1 cellular context compared by ENCODE assay signal in the genomic region with DNA sequence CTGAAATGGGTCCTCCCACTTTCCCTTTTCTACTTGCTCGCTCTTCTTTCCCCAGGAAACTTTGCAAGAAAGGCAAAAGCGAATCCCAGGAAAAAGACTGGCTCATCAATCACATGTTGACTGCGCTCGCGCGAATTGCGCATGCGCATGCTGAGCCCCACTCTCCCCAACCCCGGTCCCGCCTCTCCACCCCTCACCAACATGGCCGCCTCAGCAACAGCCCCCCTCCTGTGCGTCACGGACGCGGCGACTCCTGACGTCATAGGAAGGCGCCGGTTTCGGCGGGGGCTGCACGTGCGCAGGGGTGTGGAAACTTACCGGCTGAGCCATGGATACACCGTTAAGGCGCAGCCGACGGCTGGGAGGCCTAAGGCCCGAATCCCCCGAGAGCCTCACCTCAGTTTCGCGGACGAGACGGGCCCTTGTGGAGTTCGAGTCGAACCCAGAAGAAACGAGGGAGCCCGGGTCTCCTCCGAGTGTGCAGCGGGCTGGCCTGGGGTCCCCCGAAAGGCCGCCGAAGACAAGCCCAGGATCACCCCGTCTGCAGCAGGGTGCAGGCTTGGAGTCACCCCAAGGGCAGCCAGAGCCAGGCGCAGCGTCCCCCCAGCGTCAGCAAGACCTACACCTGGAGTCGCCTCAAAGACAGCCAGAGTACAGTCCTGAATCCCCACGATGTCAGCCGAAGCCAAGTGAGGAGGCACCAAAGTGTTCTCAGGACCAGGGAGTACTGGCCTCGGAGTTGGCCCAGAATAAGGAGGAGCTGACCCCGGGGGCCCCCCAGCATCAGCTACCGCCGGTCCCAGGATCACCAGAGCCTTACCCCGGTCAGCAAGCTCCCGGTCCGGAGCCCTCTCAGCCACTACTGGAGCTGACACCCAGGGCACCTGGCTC.
TF ChIP-seq lines count a peak whose summit lies in the region.

A gene with protein sequence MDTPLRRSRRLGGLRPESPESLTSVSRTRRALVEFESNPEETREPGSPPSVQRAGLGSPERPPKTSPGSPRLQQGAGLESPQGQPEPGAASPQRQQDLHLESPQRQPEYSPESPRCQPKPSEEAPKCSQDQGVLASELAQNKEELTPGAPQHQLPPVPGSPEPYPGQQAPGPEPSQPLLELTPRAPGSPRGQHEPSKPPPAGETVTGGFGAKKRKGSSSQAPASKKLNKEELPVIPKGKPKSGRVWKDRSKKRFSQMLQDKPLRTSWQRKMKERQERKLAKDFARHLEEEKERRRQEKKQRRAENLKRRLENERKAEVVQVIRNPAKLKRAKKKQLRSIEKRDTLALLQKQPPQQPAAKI (plus strand): TSS at position 317 of the 891 bp plus-strand sequence. CDS start 12 bp downstream, at position 329.

TF ChIP-seq in K562, 482 proteins besides CTCF, POLR2A, EP300 and RAD21 (continued from another document and continues in another):
- no peak for TF ChIP-seq SREBF1 (IDR thresholded peaks at IDR 0.05; ENCODE audit: borderline replicate concordance, low read depth, low read length)
- no peak for TF ChIP-seq PTRF (tag; IDR thresholded peaks at IDR 0.05)
- TF ChIP-seq BRCA1 (IDR thresholded peaks at IDR 0.05), result no peak
- no peak for TF ChIP-seq BRCA1 (CRISPR knock-in tag; IDR thresholded peaks at IDR 0.05)
- peak; percentile 100 for TF ChIP-seq BHLHE40 (IDR thresholded peaks at IDR 0.05; ENCODE audit: low read length)
- no peak for TF ChIP-seq KDM1A (IDR thresholded peaks at IDR 0.05)
- no peak for TF ChIP-seq ZNF217 (CRISPR knock-in tag; IDR thresholded peaks at IDR 0.05)
- TF ChIP-seq JUNB (CRISPR knock-in tag; conservative IDR thresholded peaks at IDR 0.05), result peak; percentile 70
- TF ChIP-seq ZFX (CRISPR knock-in tag; IDR thresholded peaks at IDR 0.05), result peak; percentile 78
- TF ChIP-seq SRSF3 (IDR thresholded peaks at IDR 0.05; ENCODE audit: insufficient read depth, low read length), result no peak
- TF ChIP-seq NEUROD1 (IDR thresholded peaks at IDR 0.05; ENCODE audit: borderline replicate concordance, low read depth, low read length, partially characterized antibody), result peak; percentile 83
- TF ChIP-seq NFYB (IDR thresholded peaks at IDR 0.05; ENCODE audit: extremely low read depth, insufficient read length), result no peak
- TF ChIP-seq SNRNP70 (optimal IDR thresholded peaks at IDR 0.05; ENCODE audit: low read depth, low read length), result no peak
- no peak for TF ChIP-seq RNF219 (CRISPR knock-in tag; IDR thresholded peaks at IDR 0.05)
- TF ChIP-seq PTTG1 (tag; IDR thresholded peaks at IDR 0.05; ENCODE audit: low read depth), result no peak
- peak; percentile 95 to 96 for TF ChIP-seq NRF1 (conservative IDR thresholded peaks at IDR 0.05 in 1 of 2, IDR thresholded peaks at IDR 0.05 in 1 of 2)
- TF ChIP-seq, protein P1, sequence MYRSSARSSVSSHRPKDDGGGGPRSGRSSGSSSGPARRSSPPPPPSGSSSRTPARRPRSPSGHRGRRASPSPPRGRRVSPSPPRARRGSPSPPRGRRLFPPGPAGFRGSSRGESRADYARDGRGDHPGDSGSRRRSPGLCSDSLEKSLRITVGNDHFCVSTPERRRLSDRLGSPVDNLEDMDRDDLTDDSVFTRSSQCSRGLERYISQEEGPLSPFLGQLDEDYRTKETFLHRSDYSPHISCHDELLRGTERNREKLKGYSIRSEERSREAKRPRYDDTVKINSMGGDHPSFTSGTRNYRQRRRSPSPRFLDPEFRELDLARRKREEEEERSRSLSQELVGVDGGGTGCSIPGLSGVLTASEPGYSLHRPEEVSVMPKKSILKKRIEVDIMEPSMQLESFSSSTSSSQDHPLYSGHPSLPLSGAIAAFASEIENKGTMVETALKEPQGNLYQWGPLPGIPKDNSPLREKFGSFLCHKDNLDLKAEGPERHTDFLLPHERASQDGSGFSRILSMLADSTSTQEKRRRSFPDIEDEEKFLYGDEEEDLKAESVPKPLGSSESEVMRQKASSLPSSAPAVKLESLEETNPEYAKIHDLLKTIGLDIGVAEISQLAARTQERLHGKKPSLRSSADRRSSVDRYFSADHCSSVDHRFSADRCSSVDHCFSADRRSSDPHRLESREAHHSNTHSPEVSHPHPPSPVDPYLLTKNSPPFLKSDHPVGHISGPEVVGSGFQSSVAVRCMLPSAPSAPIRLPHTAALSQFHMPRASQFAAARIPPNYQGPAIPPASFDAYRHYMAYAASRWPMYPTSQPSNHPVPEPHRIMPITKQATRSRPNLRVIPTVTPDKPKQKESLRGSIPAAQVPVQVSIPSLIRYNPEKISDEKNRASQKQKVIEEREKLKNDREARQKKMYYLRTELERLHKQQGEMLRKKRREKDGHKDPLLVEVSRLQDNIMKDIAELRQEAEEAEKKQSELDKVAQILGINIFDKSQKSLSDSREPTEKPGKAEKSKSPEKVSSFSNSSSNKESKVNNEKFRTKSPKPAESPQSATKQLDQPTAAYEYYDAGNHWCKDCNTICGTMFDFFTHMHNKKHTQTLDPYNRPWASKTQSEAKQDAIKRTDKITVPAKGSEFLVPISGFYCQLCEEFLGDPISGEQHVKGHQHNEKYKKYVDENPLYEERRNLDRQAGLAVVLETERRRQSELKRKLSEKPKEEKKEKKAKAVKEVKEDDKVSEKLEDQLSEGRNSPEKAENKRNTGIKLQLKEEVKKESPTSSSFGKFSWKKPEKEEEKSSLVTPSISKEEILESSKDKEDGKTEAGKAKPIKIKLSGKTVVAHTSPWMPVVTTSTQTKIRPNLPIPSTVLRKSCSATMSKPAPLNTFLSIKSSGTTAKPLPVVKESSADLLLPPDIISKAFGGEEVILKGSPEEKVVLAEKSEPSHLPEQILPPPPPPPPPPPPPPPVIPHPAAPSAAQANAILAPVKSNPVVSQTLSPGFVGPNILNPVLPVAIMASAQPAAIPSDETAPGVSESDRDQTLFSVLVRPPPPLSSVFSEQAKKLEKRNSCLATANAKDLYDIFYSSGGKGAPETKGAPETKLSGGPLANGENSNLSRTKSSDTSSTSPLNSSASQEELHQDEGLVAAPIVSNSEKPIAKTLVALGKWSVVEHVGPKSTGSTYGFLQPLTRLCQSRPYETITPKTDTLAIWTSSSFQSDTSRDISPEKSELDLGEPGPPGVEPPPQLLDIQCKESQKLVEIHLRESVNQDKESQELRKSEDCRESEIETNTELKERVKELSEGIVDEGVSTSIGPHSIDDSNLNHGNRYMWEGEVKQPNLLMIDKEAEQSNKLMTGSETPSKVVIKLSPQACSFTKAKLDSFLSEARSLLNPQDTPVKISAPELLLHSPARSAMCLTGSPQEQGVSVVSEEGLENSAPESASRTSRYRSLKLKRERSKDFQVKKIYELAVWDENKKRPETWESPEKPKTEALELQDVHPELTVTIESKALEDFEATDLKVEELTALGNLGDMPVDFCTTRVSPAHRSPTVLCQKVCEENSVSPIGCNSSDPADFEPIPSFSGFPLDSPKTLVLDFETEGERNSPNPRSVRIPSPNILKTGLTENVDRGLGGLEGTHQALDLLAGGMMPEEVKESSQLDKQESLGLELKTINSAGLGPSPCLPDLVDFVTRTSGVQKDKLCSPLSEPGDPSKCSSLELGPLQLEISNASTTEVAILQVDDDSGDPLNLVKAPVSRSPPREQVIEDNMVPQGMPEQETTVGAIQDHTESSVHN (IDR thresholded peaks at IDR 0.05; ENCODE audit: borderline replicate concordance in 1 of 2, low read depth in 1 of 2), result no peak
- no peak for TF ChIP-seq HDAC3 (IDR thresholded peaks at IDR 0.05; ENCODE audit: borderline replicate concordance, partially characterized antibody)
- TF ChIP-seq ETV5 (CRISPR knock-in tag; IDR thresholded peaks at IDR 0.05; ENCODE audit: low read depth), result peak; percentile 75
- TF ChIP-seq MAFK (IDR thresholded peaks at IDR 0.05; ENCODE audit: low read length), result no peak; the same call in 1 of the 2 replicates
- 0 out of 2 replicates have a peak, but pooled peaks have one; percentile 46 for TF ChIP-seq HIVEP1 (CRISPR knock-in tag; IDR thresholded peaks at IDR 0.05)
- TF ChIP-seq DEAF1 (CRISPR knock-in tag; IDR thresholded peaks at IDR 0.05), result no peak
- TF ChIP-seq FOXM1 (IDR thresholded peaks at IDR 0.05; ENCODE audit: low read depth), result no peak
- no peak for TF ChIP-seq FOXM1 (CRISPR knock-in tag; IDR thresholded peaks at IDR 0.05; ENCODE audit: low read depth)
- TF ChIP-seq POLR3A (IDR thresholded peaks at IDR 0.05; ENCODE audit: borderline replicate concordance, extremely low read depth, insufficient read depth, insufficient read length), result no peak
- TF ChIP-seq XRCC5 (IDR thresholded peaks at IDR 0.05; ENCODE audit: low read depth, low read length), result peak; percentile 60; the same call in 1 of the 2 replicates
- no peak for TF ChIP-seq SPI1 (IDR thresholded peaks at IDR 0.05; ENCODE audit: borderline replicate concordance, low read depth, low read length)
- TF ChIP-seq KDM4B (IDR thresholded peaks at IDR 0.05; ENCODE audit: borderline replicate concordance in 2 of 2, low read depth in 1 of 2), result 0 out of 4 replicates have a peak, but pooled peaks of 1 of the 2 experiments have one; percentile 66
- 0 out of 2 replicates have a peak, but pooled peaks have one; percentile 9 for TF ChIP-seq TFE3 (CRISPR knock-in tag; IDR thresholded peaks at IDR 0.05)
- TF ChIP-seq PHF8 (IDR thresholded peaks at IDR 0.05; ENCODE audit: borderline replicate concordance, low read length), result peak; percentile 85; the same call in 1 of the 2 replicates
- peak; percentile 99 for TF ChIP-seq EP400 (IDR thresholded peaks at IDR 0.05)
- TF ChIP-seq CBX3 (IDR thresholded peaks at IDR 0.05; ENCODE audit: borderline replicate concordance in 1 of 2, low read length in 2 of 2), result peak in 1 of 2 experiments; percentile 88; a peak in 1 of 3 replicates
- no peak for TF ChIP-seq RBM15 (IDR thresholded peaks at IDR 0.05; ENCODE audit: insufficient read depth, low read length)
- no peak for TF ChIP-seq FOXA1 (IDR thresholded peaks at IDR 0.05; ENCODE audit: borderline replicate concordance)
- TF ChIP-seq MAFG (tag; conservative IDR thresholded peaks at IDR 0.05), result no peak
- TF ChIP-seq HLTF (IDR thresholded peaks at IDR 0.05), result no peak
- TF ChIP-seq, protein P2, sequence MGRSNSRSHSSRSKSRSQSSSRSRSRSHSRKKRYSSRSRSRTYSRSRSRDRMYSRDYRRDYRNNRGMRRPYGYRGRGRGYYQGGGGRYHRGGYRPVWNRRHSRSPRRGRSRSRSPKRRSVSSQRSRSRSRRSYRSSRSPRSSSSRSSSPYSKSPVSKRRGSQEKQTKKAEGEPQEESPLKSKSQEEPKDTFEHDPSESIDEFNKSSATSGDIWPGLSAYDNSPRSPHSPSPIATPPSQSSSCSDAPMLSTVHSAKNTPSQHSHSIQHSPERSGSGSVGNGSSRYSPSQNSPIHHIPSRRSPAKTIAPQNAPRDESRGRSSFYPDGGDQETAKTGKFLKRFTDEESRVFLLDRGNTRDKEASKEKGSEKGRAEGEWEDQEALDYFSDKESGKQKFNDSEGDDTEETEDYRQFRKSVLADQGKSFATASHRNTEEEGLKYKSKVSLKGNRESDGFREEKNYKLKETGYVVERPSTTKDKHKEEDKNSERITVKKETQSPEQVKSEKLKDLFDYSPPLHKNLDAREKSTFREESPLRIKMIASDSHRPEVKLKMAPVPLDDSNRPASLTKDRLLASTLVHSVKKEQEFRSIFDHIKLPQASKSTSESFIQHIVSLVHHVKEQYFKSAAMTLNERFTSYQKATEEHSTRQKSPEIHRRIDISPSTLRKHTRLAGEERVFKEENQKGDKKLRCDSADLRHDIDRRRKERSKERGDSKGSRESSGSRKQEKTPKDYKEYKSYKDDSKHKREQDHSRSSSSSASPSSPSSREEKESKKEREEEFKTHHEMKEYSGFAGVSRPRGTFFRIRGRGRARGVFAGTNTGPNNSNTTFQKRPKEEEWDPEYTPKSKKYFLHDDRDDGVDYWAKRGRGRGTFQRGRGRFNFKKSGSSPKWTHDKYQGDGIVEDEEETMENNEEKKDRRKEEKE (IDR thresholded peaks at IDR 0.05; ENCODE audit: borderline replicate concordance in 1 of 2, control insufficient read depth in 1 of 2, low read depth in 2 of 2, low read length in 1 of 2), result no peak
- TF ChIP-seq HMGN3 (IDR thresholded peaks at IDR 0.05; ENCODE audit: borderline replicate concordance, extremely low read depth, insufficient read length, low read depth, low read length), result peak; percentile 40
- peak; percentile 75 for TF ChIP-seq POLR2G (IDR thresholded peaks at IDR 0.05; ENCODE audit: low read depth, low read length)
- peak; percentile 31; the same call in 1 of the 2 replicates for TF ChIP-seq ZNF263 (CRISPR knock-in tag; IDR thresholded peaks at IDR 0.05; ENCODE audit: borderline replicate concordance)
- no peak for TF ChIP-seq YBX1 (IDR thresholded peaks at IDR 0.05)
- no peak for TF ChIP-seq HNRNPL (IDR thresholded peaks at IDR 0.05; ENCODE audit: low read depth, low read length)
